In the genomic region with DNA sequence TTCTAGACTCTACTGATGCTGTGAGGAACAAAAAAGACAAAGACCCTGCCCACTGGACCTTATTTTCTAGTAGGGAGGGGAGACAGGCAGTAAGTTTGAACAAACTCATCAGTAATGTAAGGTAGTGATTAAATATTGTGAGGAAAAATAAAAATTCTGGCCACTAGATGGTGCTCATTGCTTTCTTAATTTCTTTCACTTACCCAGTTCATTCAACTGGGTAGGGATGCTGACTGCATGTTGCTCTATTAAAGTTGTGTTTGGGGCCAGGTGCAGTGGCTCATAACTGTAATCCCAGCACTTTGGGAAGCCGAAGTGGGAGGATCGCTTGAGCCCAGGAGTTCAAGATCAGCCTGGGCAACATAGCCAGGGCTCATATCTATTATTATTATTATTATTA, we compare ENCODE assay signal across 8 cellular contexts. TPM values are rescaled to one million over a fixed set of nuclear protein-coding genes. Genes with fewer than 3 reads are reported as not detected.
DNase-seq lines count a peak whose midpoint lies in the region; ATAC-seq, FAIRE-seq and TF ChIP-seq lines count a peak whose summit lies in the region.

No MANE protein-coding gene starts in this region.

- H3K4me3 Mint-ChIP-seq in activated CD8-positive, alpha-beta T cell treated with anti-CD3 and anti-CD28 coated beads, Interleukin-2, amount 10 ng/mL, durations not matched to agents 7 days and 5 days = no peak overlapping the region

- no peaks in the 10 kb centered on the region for H3K27me3 ChIP-seq in left ventricle myocardium inferior (ENCODE audit: low read depth)
- no peaks in the 10 kb centered on the region for H3K27me3 ChIP-seq in gastrocnemius medialis

- no peaks in the 10 kb centered on the region for H3K36me3 ChIP-seq in left ventricle myocardium inferior
- H3K36me3 ChIP-seq in gastrocnemius medialis = no peaks in the 10 kb centered on the region

- FAIRE-seq in GM19239 (lab: Jason Lieb, UNC) = peak; percentile 84

- peaks cover 28% of the 10 kb centered on the region for H3K4me1 Mint-ChIP-seq in activated CD8-positive, alpha-beta T cell treated with anti-CD3 and anti-CD28 coated beads, Interleukin-2, amount 10 ng/mL, durations not matched to agents 7 days and 5 days (ENCODE audit: low read depth)

- CTCF ChIA-PET in activated CD8-positive, alpha-beta T cell treated with anti-CD3 and anti-CD28 coated beads, Interleukin-2, amount 10 ng/mL, durations not matched to agents 7 days and 5 days (lab: Charles Lee) = interaction anchor here (0.9 to 5.0 kb wide), 12 partner anchors 14 to 466 kb away, joined by 3 to 30 read pairs (median 5); a partner anchor contains a TSS

- in situ Hi-C loops in gastrocnemius medialis (cut with MboI; ENCODE audit: low sequenced_read_pairs in 4 of 4) = loop anchor here in 2 of 4 donors (5.0 kb wide), 2 partner anchors 359 to 364 kb away; a partner anchor contains a TSS

- no peaks in the 10 kb centered on the region for H3K9me3 ChIP-seq in left ventricle myocardium inferior (replicated peaks)
- H3K9me3 ChIP-seq in gastrocnemius medialis = no peaks in the 10 kb centered on the region

- no peaks in the 10 kb centered on the region for H3K27me3 Mint-ChIP-seq in activated CD8-positive, alpha-beta T cell treated with anti-CD3 and anti-CD28 coated beads, Interleukin-2, amount 10 ng/mL, durations not matched to agents 7 days and 5 days (ENCODE audit: low read depth)

- POLR2A ChIA-PET in activated CD8-positive, alpha-beta T cell treated with anti-CD3 and anti-CD28 coated beads, Interleukin-2, amount 10 ng/mL, durations not matched to agents 7 days and 5 days (lab: Charles Lee) = interaction anchor here (0.7 kb wide), 1 partner anchor 126 kb away, joined by 6 read pairs; no protein-coding TSS in a partner anchor

- DNase-seq in DMS153 (lab: John Stamatoyannopoulos, UW) (peak; percentile 65), GM19239 (ENCODE audit: insufficient read length, low spot score) (peak; percentile 20), NCI-H2227 treated with DMSO at 0.1 percent for 48 hours (lab: John Stamatoyannopoulos, UW) (peak; percentile 82), left ventricle myocardium inferior (no peak), gastrocnemius medialis (no peak)
- peak; percentile 46 for DNase-seq in activated CD8-positive, alpha-beta T cell treated with anti-CD3 and anti-CD28 coated beads, Interleukin-2, amount 10 ng/mL, durations not matched to agents 7 days and 5 days
- no peak for DNase-seq in stimulated activated CD4-positive, alpha-beta T cell treated with anti-CD3 and anti-CD28 coated beads, Interleukin-4, amount 100 ng/mL, for 1 hour

- no peak for TF ChIP-seq POLR2A in gastrocnemius medialis (IDR thresholded peaks at IDR 0.05)

- ATAC-seq in HG03196 (IDR thresholded peaks at IDR 0.05; ENCODE audit: unreplicated experiment) (peak; percentile 75), gastrocnemius medialis (peak; percentile 86 to 91)
- peak; percentile 88 for ATAC-seq in activated CD8-positive, alpha-beta T cell treated with anti-CD3 and anti-CD28 coated beads, Interleukin-2, amount 10 ng/mL, durations not matched to agents 7 days and 5 days

- H3K36me3 Mint-ChIP-seq in activated CD8-positive, alpha-beta T cell treated with anti-CD3 and anti-CD28 coated beads, Interleukin-2, amount 10 ng/mL, durations not matched to agents 7 days and 5 days (ENCODE audit: low read depth) = peaks cover 18% of the 10 kb centered on the region

- H3K4me3 ChIP-seq in left ventricle myocardium inferior (no peak overlapping the region), gastrocnemius medialis (no peak overlapping the region)

- no peak overlapping the region for H3K27ac Mint-ChIP-seq in activated CD8-positive, alpha-beta T cell treated with anti-CD3 and anti-CD28 coated beads, Interleukin-2, amount 10 ng/mL, durations not matched to agents 7 days and 5 days

- peaks cover 9% of the 10 kb centered on the region for H3K9me3 Mint-ChIP-seq in activated CD8-positive, alpha-beta T cell treated with anti-CD3 and anti-CD28 coated beads, Interleukin-2, amount 10 ng/mL, durations not matched to agents 7 days and 5 days (ENCODE audit: insufficient read depth)

- intact Hi-C loops in left ventricle myocardium inferior (cut with micrococcal nuclease) (loop anchor here (5.0 kb wide), 1 partner anchor 359 kb away; no protein-coding TSS in a partner anchor), gastrocnemius medialis (cut with DNase I; ENCODE audit: low total_unique reads) (loop anchor here (1.0 to 2.0 kb wide), 2 partner anchors 360 to 456 kb away; no protein-coding TSS in a partner anchor)

- H3K4me1 ChIP-seq in left ventricle myocardium inferior (peaks cover 2% of the 10 kb centered on the region), gastrocnemius medialis (no peaks in the 10 kb centered on the region)

- H3K27ac ChIP-seq in left ventricle myocardium inferior (replicated peaks) = no peak overlapping the region
- H3K27ac ChIP-seq in gastrocnemius medialis = no peak overlapping the region

- peak; percentile 66 for TF ChIP-seq CTCF in left ventricle myocardium inferior (IDR thresholded peaks at IDR 0.05; ENCODE audit: borderline replicate concordance)
- TF ChIP-seq CTCF in gastrocnemius medialis (IDR thresholded peaks at IDR 0.05 in 4 of 5, conservative IDR thresholded peaks at IDR 0.05 in 1 of 5) = peak; percentile 40 to 66 (median 62)

RNA-seq across cellular contexts. Expression of a gene that starts 6.3 kb away (rescaled TPM):
- 10 to 100 TPM; 30.4 to 31.2 TPM for total RNA-seq in activated CD8-positive, alpha-beta T cell treated with anti-CD3 and anti-CD28 coated beads, Interleukin-2, amount 10 ng/mL, durations not matched to agents 7 days and 5 days
- total RNA-seq in left ventricle myocardium inferior (7.5 TPM), gastrocnemius medialis (1 to 10 TPM; 6.6 to 9.1 (median 7.0) TPM)

RNA-seq across cellular contexts. Expression of a gene that starts 6.3 kb away (rescaled TPM):
- total RNA-seq in activated CD8-positive, alpha-beta T cell treated with anti-CD3 and anti-CD28 coated beads, Interleukin-2, amount 10 ng/mL, durations not matched to agents 7 days and 5 days = 10 to 100 TPM; 17.4 to 20.3 TPM
- 11.9 TPM for total RNA-seq in left ventricle myocardium inferior
- total RNA-seq in gastrocnemius medialis = 1 to 10 TPM; 4.9 to 9.2 (median 5.8) TPM

RNA-seq across cellular contexts. Expression of a gene that starts 23.9 kb away (rescaled TPM):
- total RNA-seq in activated CD8-positive, alpha-beta T cell treated with anti-CD3 and anti-CD28 coated beads, Interleukin-2, amount 10 ng/mL, durations not matched to agents 7 days and 5 days = 10 to 100 TPM; 16.7 to 18.9 TPM
- total RNA-seq in left ventricle myocardium inferior (7.9 TPM), gastrocnemius medialis (1 to 10 TPM; 1.5 to 6.6 (median 2.5) TPM)

Comparison
In these comparisons a context has a peak if more than half of its experiments do, and no peak if none do; other contexts are left out.
1. DNase-seq: peak in DMS153 (single experiment), GM19239 (single experiment), NCI-H2227 treated with DMSO at 0.1 percent for 48 hours (single experiment) and activated CD8-positive, alpha-beta T cell treated with anti-CD3 and anti-CD28 coated beads, Interleukin-2, amount 10 ng/mL, durations not matched to agents 7 days and 5 days (single experiment); none in left ventricle myocardium inferior (single experiment), gastrocnemius medialis (0 of 2) and stimulated activated CD4-positive, alpha-beta T cell treated with anti-CD3 and anti-CD28 coated beads, Interleukin-4, amount 100 ng/mL, for 1 hour (single experiment).
2. Peak in every context shown above with its lines, with median percentiles within 50 percentile points of each other: ATAC-seq.